1 cellular context compared by ENCODE assay signal in genomic region chr15:89822611-89822950, GRCh38.
TF ChIP-seq lines count a peak whose summit lies in the region.

No MANE protein-coding gene starts in this region.

TF ChIP-seq in IMR-90, 13 proteins besides CTCF, POLR2A, EP300 and RAD21 (continued from another document):
- TF ChIP-seq USF2 (IDR thresholded peaks at IDR 0.05; ENCODE audit: low read depth, low read length) (no peak), MXI1 (IDR thresholded peaks at IDR 0.05; ENCODE audit: borderline replicate concordance, low read depth, low read length) (no peak), CEBPB (IDR thresholded peaks at IDR 0.05; ENCODE audit: low read depth, low read length) (no peak), RFX5 (IDR thresholded peaks at IDR 0.05; ENCODE audit: low read depth, low read length) (no peak), BHLHE40 (IDR thresholded peaks at IDR 0.05; ENCODE audit: low read depth, low read length) (no peak)
TF ChIP-seq in IMR-90: peak in this region for 0.
